In genomic region chr1:26031903-26032220, GRCh38 we compare ENCODE assay signal across 18 cellular contexts. TPM values are rescaled to one million over a fixed set of nuclear protein-coding genes. Genes with fewer than 3 reads are reported as not detected.
DNase-seq lines count a peak whose midpoint lies in the region; ATAC-seq and TF ChIP-seq lines count a peak whose summit lies in the region.
"Had no signal": no experiment of that assay in that cellular context is flagged by ENCODE, and none has a peak within 500 bp of the region (broad histone marks: within the 10 kb centered on the region; RNA-seq: fewer than 3 reads in every experiment).

No MANE protein-coding gene starts in this region.

- intact Hi-C loops in dendritic cell treated with granulocyte-macrophage colony-stimulating factor and Interleukin-4, amounts not matched to agents 40 ng/mL and 50 ng/mL, for 4 days (cut with micrococcal nuclease), result no loop called here

- peaks cover 53% of the 10 kb centered on the region for H3K27me3 Mint-ChIP-seq in dendritic cell treated with granulocyte-macrophage colony-stimulating factor and Interleukin-4, amounts not matched to agents 40 ng/mL and 50 ng/mL, for 4 days
- H3K27me3 Mint-ChIP-seq in nephron (ENCODE audit: low read depth) (peaks cover 33% of the 10 kb centered on the region), progenitor cell of endocrine pancreas (peaks cover 18% of the 10 kb centered on the region)

- peak; percentile 50 for DNase-seq in DMS79 treated with DMSO at 0.1 percent for 48 hours (lab: John Stamatoyannopoulos, UW)
- DNase-seq in progenitor cell of endocrine pancreas (ENCODE audit: low spot score, unreplicated experiment), result no peak
- no peak for DNase-seq in cerebellum (ENCODE audit: low spot score)
- no peak for DNase-seq in NCI-H510A treated with DMSO at 0.1 percent for 48 hours (lab: John Stamatoyannopoulos, UW)
- no peak for DNase-seq in GDM1 (lab: John Stamatoyannopoulos, UW)
- DNase-seq: 8988T; CD4-positive, alpha-beta memory T cell; DMS153; DND-41 had no signal

- H3K36me3 Mint-ChIP-seq in dendritic cell treated with granulocyte-macrophage colony-stimulating factor and Interleukin-4, amounts not matched to agents 40 ng/mL and 50 ng/mL, for 4 days (ENCODE audit: low read depth), result peaks cover 7% of the 10 kb centered on the region
- H3K36me3 Mint-ChIP-seq in nephron (ENCODE audit: low read depth) (no peaks in the 10 kb centered on the region), progenitor cell of endocrine pancreas (ENCODE audit: insufficient read depth) (no peaks in the 10 kb centered on the region)
- H3K36me3 Mint-ChIP-seq: CD14-positive monocyte, IgD-negative memory B cell had no signal

- H3K4me3 Mint-ChIP-seq in dendritic cell treated with granulocyte-macrophage colony-stimulating factor and Interleukin-4, amounts not matched to agents 40 ng/mL and 50 ng/mL, for 4 days, result no peak overlapping the region
- H3K4me3 Mint-ChIP-seq in nephron (peak overlapping the region in 2 of 3 experiments; percentile 9 to 33), progenitor cell of endocrine pancreas (ENCODE audit: low read depth) (no peak overlapping the region)
- H3K4me3 Mint-ChIP-seq: CD14-positive monocyte had no signal

- H3K27ac Mint-ChIP-seq in dendritic cell treated with granulocyte-macrophage colony-stimulating factor and Interleukin-4, amounts not matched to agents 40 ng/mL and 50 ng/mL, for 4 days, result peak overlapping the region; percentile 11
- H3K27ac Mint-ChIP-seq in nephron, result no peak overlapping the region
- peak overlapping the region; percentile 49 for H3K27ac Mint-ChIP-seq in progenitor cell of endocrine pancreas

- no peak for TF ChIP-seq CTCF in nephron (IDR thresholded peaks at IDR 0.05; ENCODE audit: unreplicated experiment in 3 of 3)
- TF ChIP-seq CTCF in progenitor cell of endocrine pancreas (IDR thresholded peaks at IDR 0.05; ENCODE audit: unreplicated experiment), result no peak

- H3K9me3 Mint-ChIP-seq in dendritic cell treated with granulocyte-macrophage colony-stimulating factor and Interleukin-4, amounts not matched to agents 40 ng/mL and 50 ng/mL, for 4 days, result no peaks in the 10 kb centered on the region
- no peaks in the 10 kb centered on the region for H3K9me3 Mint-ChIP-seq in nephron
- H3K9me3 Mint-ChIP-seq in progenitor cell of endocrine pancreas (ENCODE audit: low read depth), result no peaks in the 10 kb centered on the region
- H3K9me3 Mint-ChIP-seq: CD4-positive, alpha-beta memory T cell; IgD-negative memory B cell had no signal

- ATAC-seq in HG02759 (IDR thresholded peaks at IDR 0.05; ENCODE audit: unreplicated experiment), result no peak
- ATAC-seq: HepG2 had no signal

- H3K4me1 Mint-ChIP-seq in dendritic cell treated with granulocyte-macrophage colony-stimulating factor and Interleukin-4, amounts not matched to agents 40 ng/mL and 50 ng/mL, for 4 days (ENCODE audit: low read depth), result peaks cover 66% of the 10 kb centered on the region
- H3K4me1 Mint-ChIP-seq in nephron (peaks cover 11% of the 10 kb centered on the region), progenitor cell of endocrine pancreas (ENCODE audit: low read depth) (peaks cover 8% of the 10 kb centered on the region)

RNA-seq across cellular contexts. Expression of gene EXTL1, which starts 10.3 kb away (rescaled TPM):
- 3.6 and 4.1 TPM in 2 replicates for total RNA-seq in progenitor cell of endocrine pancreas
- 2.3 TPM for total RNA-seq in cerebellum
- total RNA-seq: A673, H4 had no signal

RNA-seq across cellular contexts. Expression of gene SLC30A2, which starts 14.1 kb away (rescaled TPM):
- total RNA-seq in progenitor cell of endocrine pancreas (0.13 and 0.17 TPM in 2 replicates), cerebellum (not detected)
- total RNA-seq: A673; CD4-positive, alpha-beta memory T cell; H4; HepG2 had no signal

RNA-seq across cellular contexts. Expression of gene PAFAH2, which starts 34.0 kb away (rescaled TPM):
- total RNA-seq in progenitor cell of endocrine pancreas (12.8 and 14.5 TPM in 2 replicates), cerebellum (4.9 TPM)

RNA-seq across cellular contexts. Expression of gene TRIM63, which starts 35.6 kb away (rescaled TPM):
- not detected in 2 replicates for total RNA-seq in progenitor cell of endocrine pancreas
- total RNA-seq in cerebellum, result not detected
- total RNA-seq: A673; CD4-positive, alpha-beta memory T cell; G401; H4; HepG2 had no signal

Comparison
In these comparisons a context has a peak if more than half of its experiments do, and no peak if none do; other contexts are left out.
1. H3K27ac Mint-ChIP-seq: peak in dendritic cell treated with granulocyte-macrophage colony-stimulating factor and Interleukin-4, amounts not matched to agents 40 ng/mL and 50 ng/mL, for 4 days (single experiment) and progenitor cell of endocrine pancreas (single experiment); none in nephron (0 of 3).
2. H3K4me3 Mint-ChIP-seq: peak in nephron (2 of 3); none in dendritic cell treated with granulocyte-macrophage colony-stimulating factor and Interleukin-4, amounts not matched to agents 40 ng/mL and 50 ng/mL, for 4 days (single experiment) and progenitor cell of endocrine pancreas (single experiment).